1 cellular context compared by ENCODE assay signal in genomic region chr20:57071283-57071701, GRCh38.
TF ChIP-seq lines count a peak whose summit lies in the region.

No MANE protein-coding gene starts in this region.

TF ChIP-seq in GM12878, 131 proteins besides CTCF, POLR2A, EP300 and RAD21 (continued from another document):
- TF ChIP-seq USF1 (IDR thresholded peaks at IDR 0.05; ENCODE audit: borderline replicate concordance, extremely low read length, insufficient read depth, low read depth, low read length), result peak; percentile 28
